In genomic region chr2:10333247-10333613, GRCh38 we compare ENCODE assay signal across 10 cellular contexts. TPM values are rescaled to one million over a fixed set of nuclear protein-coding genes. Genes with fewer than 3 reads are reported as not detected.
DNase-seq lines count a peak whose midpoint lies in the region; ATAC-seq and TF ChIP-seq lines count a peak whose summit lies in the region.
"Had no signal": no experiment of that assay in that cellular context is flagged by ENCODE, and none has a peak within 500 bp of the region (broad histone marks: within the 10 kb centered on the region; RNA-seq: fewer than 3 reads in every experiment).

No MANE protein-coding gene starts in this region.

- H3K9me3 ChIP-seq in Loucy (ENCODE audit: insufficient read depth, low read depth, low read length): no peaks in the 10 kb centered on the region; the same call in 1 of the 2 replicates
- peaks cover 3 to 9% of the 10 kb centered on the region in 2 donors for H3K9me3 ChIP-seq in neuronal stem cell (replicated peaks in 1 of 2; ENCODE audit: control insufficient read depth in 2 of 2, insufficient read depth in 1 of 2, low read depth in 1 of 2, low read length in 2 of 2)
- H3K9me3 ChIP-seq in esophagus squamous epithelium: peaks cover 0 to 6% (median 5%) of the 10 kb centered on the region in 3 donors

- no peak overlapping the region for H3K23ac ChIP-seq in neuronal stem cell (ENCODE audit: low read depth, low read length, poor library complexity)

- no peak overlapping the region for H2AFZ ChIP-seq in Loucy (ENCODE audit: low read length)
- H2AFZ ChIP-seq in neuronal stem cell (ENCODE audit: low read length): peak overlapping the region; percentile 79

- H3K4me1 Mint-ChIP-seq in activated naive CD8-positive, alpha-beta T cell (ENCODE audit: low read depth): peaks cover 81% of the 10 kb centered on the region

- no peak overlapping the region for H3K4ac ChIP-seq in neuronal stem cell (ENCODE audit: low read length)

- peaks cover 3% of the 10 kb centered on the region for H3K36me3 Mint-ChIP-seq in activated naive CD8-positive, alpha-beta T cell

- no peak for TF ChIP-seq POLR2A in esophagus squamous epithelium (IDR thresholded peaks at IDR 0.05)

- no peaks in the 10 kb centered on the region for H3K9me3 Mint-ChIP-seq in activated naive CD8-positive, alpha-beta T cell (ENCODE audit: low read depth)

- no peak overlapping the region for H3K27ac ChIP-seq in neuronal stem cell (replicated peaks; ENCODE audit: low read length)
- H3K27ac ChIP-seq in esophagus squamous epithelium: no peak overlapping the region
- H3K27ac ChIP-seq in foreskin keratinocyte: no peak overlapping the region

- H3K4me2 ChIP-seq in Loucy (ENCODE audit: low read depth, low read length, poor library complexity, severe bottlenecking): peak overlapping the region; percentile 82
- no peak overlapping the region for H3K4me2 ChIP-seq in neuronal stem cell (ENCODE audit: insufficient read depth, low read length, poor library complexity, severe bottlenecking)

- peak overlapping the region; percentile 54 for H3K18ac ChIP-seq in neuronal stem cell (ENCODE audit: low read length)

- intact Hi-C loops in esophagus squamous epithelium (cut with DNase I): no loop called here

- peak overlapping the region; percentile 65 for H2BK15ac ChIP-seq in neuronal stem cell (ENCODE audit: low read length)

- H2BK120ac ChIP-seq in neuronal stem cell (ENCODE audit: low read depth, low read length): no peak overlapping the region

- WGBS in neuronal stem cell (ENCODE audit: extremely low coverage in 2 of 2, insufficient read length in 2 of 2, insufficient replicate concordance in 1 of 2), 2 donors: no CpG with 5 or more reads among the region's 5 CpGs
- 65 to 68% methylated on average over 5 of the region's 5 CpGs for WGBS in esophagus squamous epithelium, 2 donors

- H3K27me3 Mint-ChIP-seq in activated naive CD8-positive, alpha-beta T cell: no peaks in the 10 kb centered on the region

- TF ChIP-seq CTCF in Loucy (conservative IDR thresholded peaks at IDR 0.05; ENCODE audit: low read length) (no peak), esophagus squamous epithelium (IDR thresholded peaks at IDR 0.05) (no peak), foreskin keratinocyte (conservative IDR thresholded peaks at IDR 0.05) (no peak)

- peaks cover 56% of the 10 kb centered on the region for H3K4me1 ChIP-seq in Loucy (ENCODE audit: insufficient read depth, low read length, poor library complexity, severe bottlenecking)
- H3K4me1 ChIP-seq in neuronal stem cell (ENCODE audit: control insufficient read depth in 2 of 2, insufficient read depth in 1 of 2, low read depth in 1 of 2, low read length in 2 of 2): peaks cover 28 to 42% of the 10 kb centered on the region in 2 donors
- H3K4me1 ChIP-seq in esophagus squamous epithelium: peaks cover 10 to 40% (median 27%) of the 10 kb centered on the region in 3 donors
- H3K4me1 ChIP-seq in foreskin keratinocyte: peaks cover 3% of the 10 kb centered on the region

- no peak overlapping the region for H2BK12ac ChIP-seq in neuronal stem cell (ENCODE audit: low read length)

- no peak overlapping the region for H4K8ac ChIP-seq in neuronal stem cell (ENCODE audit: low read depth, low read length)

- peak overlapping the region; percentile 89 for H3K4me3 Mint-ChIP-seq in activated naive CD8-positive, alpha-beta T cell

- H3K27ac Mint-ChIP-seq in activated naive CD8-positive, alpha-beta T cell: peak overlapping the region; percentile 90

- H3K4me3 ChIP-seq in Loucy (ENCODE audit: low read length, poor library complexity, severe bottlenecking) (peak overlapping the region; percentile 4), neuronal stem cell (ENCODE audit: low read length in 2 of 2) (peak overlapping the region in 1 of 2 donors; percentile 6), esophagus squamous epithelium (no peak overlapping the region)
- H3K4me3 ChIP-seq: adrenal gland had no signal

- H3K27me3 ChIP-seq in Loucy (ENCODE audit: insufficient read depth, low read length, poor library complexity, severe bottlenecking) (no peaks in the 10 kb centered on the region), neuronal stem cell (ENCODE audit: control insufficient read depth in 3 of 3, insufficient read depth in 3 of 3, low read depth in 1 of 3, low read length in 3 of 3) (no peaks in the 10 kb centered on the region), esophagus squamous epithelium (no peaks in the 10 kb centered on the region), foreskin keratinocyte (no peaks in the 10 kb centered on the region)
- H3K27me3 ChIP-seq: adrenal gland had no signal

- DNase-seq in NCI-H345 (lab: John Stamatoyannopoulos, UW): peak; percentile 27
- no peak for DNase-seq in NCI-H345 treated with DMSO at 0.1 percent for 48 hours (lab: John Stamatoyannopoulos, UW; ENCODE audit: unreplicated experiment)
- DNase-seq in neuronal stem cell (ENCODE audit: low spot score): no peak
- DNase-seq in COR-L47 (lab: John Stamatoyannopoulos, UW): no peak
- no peak for DNase-seq in esophagus squamous epithelium (lab: John Stamatoyannopoulos, UW)
- no peak for DNase-seq in foreskin keratinocyte
- DNase-seq: adrenal gland, NCI-H526 treated with DMSO at 0.1 percent for 48 hours had no signal

- H3F3A ChIP-seq in Loucy (ENCODE audit: low read depth): 0 out of 2 replicates have a peak, but pooled peaks cover 5% of the 10 kb centered on the region

- H3K79me2 ChIP-seq in Loucy (ENCODE audit: insufficient read depth, low read length): peaks cover 97% of the 10 kb centered on the region; the same call in 1 of the 2 replicates

- H2AK5ac ChIP-seq in neuronal stem cell (ENCODE audit: low read depth, low read length): no peak overlapping the region

- no peak overlapping the region for H3K14ac ChIP-seq in neuronal stem cell (ENCODE audit: low read length)

- peaks cover 8% of the 10 kb centered on the region; the same call in 1 of the 2 replicates for H3K36me3 ChIP-seq in Loucy (ENCODE audit: insufficient read depth, low read length)
- no peaks in the 10 kb centered on the region for H3K36me3 ChIP-seq in neuronal stem cell (replicated peaks in 1 of 2; ENCODE audit: control insufficient read depth in 2 of 2, insufficient read depth in 2 of 2, low read length in 2 of 2)
- peaks cover 0 to 14% (median 0%) of the 10 kb centered on the region in 3 donors for H3K36me3 ChIP-seq in esophagus squamous epithelium
- H3K36me3 ChIP-seq: adrenal gland had no signal

- H4K91ac ChIP-seq in neuronal stem cell (ENCODE audit: low read depth, low read length, poor library complexity): no peak overlapping the region

- no peaks in the 10 kb centered on the region for H3K9me2 ChIP-seq in Loucy (replicated peaks; ENCODE audit: low read depth, low read length)

- no peak for ATAC-seq in foreskin keratinocyte

- peak overlapping the region; percentile 71 for H3K9ac ChIP-seq in Loucy (ENCODE audit: low read depth, low read length, poor library complexity, severe bottlenecking)
- no peak overlapping the region for H3K9ac ChIP-seq in neuronal stem cell (ENCODE audit: low read depth, low read length, poor library complexity)

- H4K20me1 ChIP-seq in Loucy (ENCODE audit: insufficient read depth, low read length, poor library complexity, severe bottlenecking): no peaks in the 10 kb centered on the region

- no peaks in the 10 kb centered on the region for H3K79me1 ChIP-seq in neuronal stem cell (ENCODE audit: low read depth, low read length)

- H2BK5ac ChIP-seq in neuronal stem cell (ENCODE audit: low read length): no peak overlapping the region

RNA-seq across cellular contexts. Expression of gene HPCAL1, which starts 30.5 kb away (rescaled TPM):
- 10.7 TPM for polyA plus RNA-seq in neuronal stem cell (2013, experiment 1 of 2)
- polyA plus RNA-seq in neuronal stem cell (2013, experiment 2 of 2): 9.6 TPM
- 10 to 100 TPM; 13.2 to 26.4 (median 20.5) TPM for total RNA-seq in esophagus squamous epithelium
- 29.2 and 37.1 TPM in 2 replicates for total RNA-seq in foreskin keratinocyte
- polyA plus RNA-seq in foreskin keratinocyte: 31.6 and 42.7 TPM in 2 replicates
